ENCODE assay signal across 1 cellular context in the genomic region with DNA sequence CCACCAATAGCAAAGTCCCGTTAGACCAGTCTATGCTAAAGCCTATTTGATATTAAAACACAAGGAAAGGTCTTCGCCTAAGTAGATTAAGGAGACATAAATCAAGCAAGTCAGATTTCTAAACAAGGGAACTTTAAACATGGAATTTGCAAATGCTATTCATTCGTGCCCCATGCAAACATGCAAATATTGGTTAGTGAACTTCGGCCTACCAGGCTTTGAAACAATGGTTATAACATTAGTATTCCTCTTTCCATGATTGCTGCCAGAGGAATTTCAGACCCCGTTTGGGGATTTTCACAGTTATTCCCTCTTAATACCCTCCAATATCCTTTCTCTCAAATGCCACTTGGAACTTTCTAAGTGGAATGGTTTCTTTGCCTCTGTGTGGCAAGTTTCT.
TF ChIP-seq lines count a peak whose summit lies in the region.

No MANE protein-coding gene starts in this region.

TF ChIP-seq in HepG2, 621 proteins besides CTCF, POLR2A, EP300 and RAD21 (continued from another document):
- TF ChIP-seq, protein P1, sequence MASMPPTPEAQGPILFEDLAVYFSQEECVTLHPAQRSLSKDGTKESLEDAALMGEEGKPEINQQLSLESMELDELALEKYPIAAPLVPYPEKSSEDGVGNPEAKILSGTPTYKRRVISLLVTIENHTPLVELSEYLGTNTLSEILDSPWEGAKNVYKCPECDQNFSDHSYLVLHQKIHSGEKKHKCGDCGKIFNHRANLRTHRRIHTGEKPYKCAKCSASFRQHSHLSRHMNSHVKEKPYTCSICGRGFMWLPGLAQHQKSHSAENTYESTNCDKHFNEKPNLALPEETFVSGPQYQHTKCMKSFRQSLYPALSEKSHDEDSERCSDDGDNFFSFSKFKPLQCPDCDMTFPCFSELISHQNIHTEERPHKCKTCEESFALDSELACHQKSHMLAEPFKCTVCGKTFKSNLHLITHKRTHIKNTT (CRISPR knock-in tag; IDR thresholded peaks at IDR 0.05), result no peak
- TF ChIP-seq, protein P2, sequence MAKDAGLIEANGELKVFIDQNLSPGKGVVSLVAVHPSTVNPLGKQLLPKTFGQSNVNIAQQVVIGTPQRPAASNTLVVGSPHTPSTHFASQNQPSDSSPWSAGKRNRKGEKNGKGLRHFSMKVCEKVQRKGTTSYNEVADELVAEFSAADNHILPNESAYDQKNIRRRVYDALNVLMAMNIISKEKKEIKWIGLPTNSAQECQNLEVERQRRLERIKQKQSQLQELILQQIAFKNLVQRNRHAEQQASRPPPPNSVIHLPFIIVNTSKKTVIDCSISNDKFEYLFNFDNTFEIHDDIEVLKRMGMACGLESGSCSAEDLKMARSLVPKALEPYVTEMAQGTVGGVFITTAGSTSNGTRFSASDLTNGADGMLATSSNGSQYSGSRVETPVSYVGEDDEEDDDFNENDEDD (CRISPR knock-in tag; IDR thresholded peaks at IDR 0.05; ENCODE audit: borderline replicate concordance), result no peak
- TF ChIP-seq ZNF709 (CRISPR knock-in tag; IDR thresholded peaks at IDR 0.05), result no peak
- TF ChIP-seq, protein P3, sequence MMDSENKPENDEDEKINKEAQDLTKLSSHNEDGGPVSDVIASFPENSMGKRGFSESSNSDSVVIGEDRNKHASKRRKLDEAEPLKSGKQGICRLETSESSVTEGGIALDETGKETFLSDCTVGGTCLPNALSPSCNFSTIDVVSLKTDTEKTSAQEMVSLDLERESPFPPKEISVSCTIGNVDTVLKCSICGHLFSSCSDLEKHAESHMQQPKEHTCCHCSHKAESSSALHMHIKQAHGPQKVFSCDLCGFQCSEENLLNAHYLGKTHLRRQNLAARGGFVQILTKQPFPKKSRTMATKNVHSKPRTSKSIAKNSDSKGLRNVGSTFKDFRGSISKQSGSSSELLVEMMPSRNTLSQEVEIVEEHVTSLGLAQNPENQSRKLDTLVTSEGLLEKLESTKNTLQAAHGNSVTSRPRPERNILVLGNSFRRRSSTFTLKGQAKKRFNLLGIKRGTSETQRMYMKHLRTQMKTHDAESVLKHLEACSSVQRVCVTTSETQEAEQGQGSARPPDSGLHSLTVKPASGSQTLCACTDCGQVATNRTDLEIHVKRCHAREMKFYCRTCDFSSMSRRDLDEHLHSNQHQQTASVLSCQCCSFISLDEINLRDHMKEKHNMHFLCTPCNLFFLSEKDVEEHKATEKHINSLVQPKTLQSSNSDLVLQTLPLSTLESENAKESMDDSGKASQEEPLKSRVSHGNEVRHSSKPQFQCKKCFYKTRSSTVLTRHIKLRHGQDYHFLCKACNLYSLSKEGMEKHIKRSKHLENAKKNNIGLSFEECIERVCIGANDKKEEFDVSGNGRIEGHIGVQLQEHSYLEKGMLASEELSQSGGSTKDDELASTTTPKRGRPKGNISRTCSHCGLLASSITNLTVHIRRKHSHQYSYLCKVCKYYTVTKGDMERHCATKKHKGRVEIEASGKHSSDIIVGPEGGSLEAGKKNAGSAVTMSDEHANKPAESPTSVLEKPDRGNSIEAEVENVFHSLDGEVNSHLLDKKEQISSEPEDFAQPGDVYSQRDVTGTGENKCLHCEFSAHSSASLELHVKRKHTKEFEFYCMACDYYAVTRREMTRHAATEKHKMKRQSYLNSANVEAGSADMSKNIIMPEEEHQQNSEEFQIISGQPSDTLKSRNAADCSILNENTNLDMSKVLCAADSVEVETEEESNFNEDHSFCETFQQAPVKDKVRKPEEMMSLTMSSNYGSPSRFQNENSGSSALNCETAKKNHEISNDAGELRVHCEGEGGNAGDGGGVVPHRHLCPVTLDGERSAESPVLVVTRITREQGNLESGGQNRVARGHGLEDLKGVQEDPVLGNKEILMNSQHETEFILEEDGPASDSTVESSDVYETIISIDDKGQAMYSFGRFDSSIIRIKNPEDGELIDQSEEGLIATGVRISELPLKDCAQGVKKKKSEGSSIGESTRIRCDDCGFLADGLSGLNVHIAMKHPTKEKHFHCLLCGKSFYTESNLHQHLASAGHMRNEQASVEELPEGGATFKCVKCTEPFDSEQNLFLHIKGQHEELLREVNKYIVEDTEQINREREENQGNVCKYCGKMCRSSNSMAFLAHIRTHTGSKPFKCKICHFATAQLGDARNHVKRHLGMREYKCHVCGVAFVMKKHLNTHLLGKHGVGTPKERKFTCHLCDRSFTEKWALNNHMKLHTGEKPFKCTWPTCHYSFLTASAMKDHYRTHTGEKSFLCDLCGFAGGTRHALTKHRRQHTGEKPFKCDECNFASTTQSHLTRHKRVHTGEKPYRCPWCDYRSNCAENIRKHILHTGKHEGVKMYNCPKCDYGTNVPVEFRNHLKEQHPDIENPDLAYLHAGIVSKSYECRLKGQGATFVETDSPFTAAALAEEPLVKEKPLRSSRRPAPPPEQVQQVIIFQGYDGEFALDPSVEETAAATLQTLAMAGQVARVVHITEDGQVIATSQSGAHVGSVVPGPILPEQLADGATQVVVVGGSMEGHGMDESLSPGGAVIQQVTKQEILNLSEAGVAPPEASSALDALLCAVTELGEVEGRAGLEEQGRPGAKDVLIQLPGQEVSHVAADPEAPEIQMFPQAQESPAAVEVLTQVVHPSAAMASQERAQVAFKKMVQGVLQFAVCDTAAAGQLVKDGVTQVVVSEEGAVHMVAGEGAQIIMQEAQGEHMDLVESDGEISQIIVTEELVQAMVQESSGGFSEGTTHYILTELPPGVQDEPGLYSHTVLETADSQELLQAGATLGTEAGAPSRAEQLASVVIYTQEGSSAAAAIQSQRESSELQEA (CRISPR knock-in tag; IDR thresholded peaks at IDR 0.05; ENCODE audit: not compliant biosample characterization), result no peak
TF ChIP-seq in HepG2: peak in this region for 0.
